8 cellular contexts compared by ENCODE assay signal in the genomic region with DNA sequence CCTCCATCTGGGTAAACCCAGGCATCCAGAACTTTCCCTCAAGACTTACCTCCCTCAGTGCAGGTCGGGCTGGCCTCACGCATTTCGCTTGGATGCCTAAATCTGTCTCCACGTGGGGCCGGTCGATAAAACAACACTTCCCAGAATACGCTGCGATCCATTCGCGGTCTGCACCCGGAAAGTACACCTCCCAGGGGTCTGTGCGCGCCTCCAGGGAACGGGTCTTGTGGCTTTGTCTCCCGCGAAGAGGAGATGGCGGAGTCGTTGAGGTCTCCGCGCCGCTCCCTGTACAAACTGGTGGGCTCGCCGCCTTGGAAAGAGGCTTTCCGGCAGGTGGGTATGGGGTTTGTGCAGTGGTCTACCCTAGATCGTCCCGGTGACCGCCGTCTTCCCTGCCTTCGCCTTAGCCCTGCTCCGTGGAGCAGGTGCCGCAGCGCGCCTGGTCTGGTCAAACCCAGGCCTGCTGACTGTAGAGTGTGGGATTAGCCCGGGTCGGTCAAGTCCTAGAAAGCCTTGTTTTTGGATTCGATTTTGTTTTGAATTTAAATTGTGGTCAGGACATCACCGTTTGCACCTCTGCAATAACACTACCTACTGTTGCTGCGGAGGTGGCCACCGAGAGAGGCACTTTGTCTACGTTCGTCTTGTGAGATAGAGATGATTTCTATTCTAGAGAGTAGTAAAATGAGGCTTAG. TPM values are rescaled to one million over a fixed set of nuclear protein-coding genes. Genes with fewer than 3 reads are reported as not detected.
A peak's percentile ranks its signal among the peaks of the same experiment; 100 is the strongest.
DNase-seq lines count a peak whose midpoint lies in the region; ATAC-seq and TF ChIP-seq lines count a peak whose summit lies in the region.

A gene with protein sequence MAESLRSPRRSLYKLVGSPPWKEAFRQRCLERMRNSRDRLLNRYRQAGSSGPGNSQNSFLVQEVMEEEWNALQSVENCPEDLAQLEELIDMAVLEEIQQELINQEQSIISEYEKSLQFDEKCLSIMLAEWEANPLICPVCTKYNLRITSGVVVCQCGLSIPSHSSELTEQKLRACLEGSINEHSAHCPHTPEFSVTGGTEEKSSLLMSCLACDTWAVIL (plus strand): TSS at position 224 of the 695 bp plus-strand sequence. CDS start 29 bp downstream, at position 253.

- peaks cover 48% of the 10 kb centered on the region for H3K36me3 Mint-ChIP-seq in activated CD4-positive, alpha-beta memory T cell treated with anti-CD3 and anti-CD28 coated beads, Interleukin-2, amount 10 ng/mL, durations not matched to agents 7 days and 5 days (ENCODE audit: low read depth)
- peaks cover 54% of the 10 kb centered on the region for H3K36me3 Mint-ChIP-seq in effector memory CD8-positive, alpha-beta T cell (ENCODE audit: insufficient read depth)

- peak; percentile 97 for DNase-seq in NCI-H82 (lab: John Stamatoyannopoulos, UW)
- DNase-seq in activated CD4-positive, alpha-beta memory T cell treated with anti-CD3 and anti-CD28 coated beads, Interleukin-2, amount 10 ng/mL, durations not matched to agents 7 days and 5 days: peak; percentile 90
- peak in 2 of 3 experiments; percentile 74 to 76 for DNase-seq in effector memory CD8-positive, alpha-beta T cell
- DNase-seq in mesenteric fat pad (ENCODE audit: low spot score): peak; percentile 92
- DNase-seq in stimulated activated CD8-positive, alpha-beta memory T cell treated with anti-CD3 and anti-CD28 coated beads, Interleukin-15, amount 100 ng/mL, for 4 hours (ENCODE audit: low read depth in 2 of 2): peak; percentile 71 to 79

- CTCF ChIA-PET in activated CD4-positive, alpha-beta memory T cell treated with anti-CD3 and anti-CD28 coated beads, Interleukin-2, amount 10 ng/mL, durations not matched to agents 7 days and 5 days (lab: Charles Lee): interaction anchor here (1.3 to 3.6 kb wide), 2 partner anchors 15 to 20 kb away, joined by 5 to 37 read pairs; a partner anchor contains a TSS

- TF ChIP-seq CTCF in C4-2B (conservative IDR thresholded peaks at IDR 0.05): no peak

- H3K9me3 Mint-ChIP-seq in activated CD4-positive, alpha-beta memory T cell treated with anti-CD3 and anti-CD28 coated beads, Interleukin-2, amount 10 ng/mL, durations not matched to agents 7 days and 5 days: no peaks in the 10 kb centered on the region
- H3K9me3 Mint-ChIP-seq in effector memory CD8-positive, alpha-beta T cell: no peaks in the 10 kb centered on the region

- ATAC-seq in GM19351 (IDR thresholded peaks at IDR 0.05; ENCODE audit: unreplicated experiment): peak; percentile 56
- peak; percentile 43 for ATAC-seq in HG03520 (IDR thresholded peaks at IDR 0.05; ENCODE audit: unreplicated experiment)
- peak; percentile 66 for ATAC-seq in effector memory CD8-positive, alpha-beta T cell (replicated peaks)

- H3K27ac Mint-ChIP-seq in activated CD4-positive, alpha-beta memory T cell treated with anti-CD3 and anti-CD28 coated beads, Interleukin-2, amount 10 ng/mL, durations not matched to agents 7 days and 5 days: peak within 1 kb of the TSS; percentile 99
- peak within 1 kb of the TSS; percentile 88 to 95 for H3K27ac Mint-ChIP-seq in effector memory CD8-positive, alpha-beta T cell

- H3K4me1 Mint-ChIP-seq in activated CD4-positive, alpha-beta memory T cell treated with anti-CD3 and anti-CD28 coated beads, Interleukin-2, amount 10 ng/mL, durations not matched to agents 7 days and 5 days: peaks cover 48% of the 10 kb centered on the region
- H3K4me1 Mint-ChIP-seq in effector memory CD8-positive, alpha-beta T cell (ENCODE audit: low read depth in 2 of 2): peaks cover 11 to 21% of the 10 kb centered on the region in 2 donors

- H3K4me3 Mint-ChIP-seq in activated CD4-positive, alpha-beta memory T cell treated with anti-CD3 and anti-CD28 coated beads, Interleukin-2, amount 10 ng/mL, durations not matched to agents 7 days and 5 days: peak within 1 kb of the TSS; percentile 99
- peak within 1 kb of the TSS; percentile 96 to 97 for H3K4me3 Mint-ChIP-seq in effector memory CD8-positive, alpha-beta T cell

- H3K27ac ChIP-seq in C4-2B: peak within 1 kb of the TSS; percentile 91

- no peaks in the 10 kb centered on the region for H3K27me3 Mint-ChIP-seq in activated CD4-positive, alpha-beta memory T cell treated with anti-CD3 and anti-CD28 coated beads, Interleukin-2, amount 10 ng/mL, durations not matched to agents 7 days and 5 days
- no peaks in the 10 kb centered on the region for H3K27me3 Mint-ChIP-seq in effector memory CD8-positive, alpha-beta T cell

- POLR2A ChIA-PET in activated CD4-positive, alpha-beta memory T cell treated with anti-CD3 and anti-CD28 coated beads, Interleukin-2, amount 10 ng/mL, durations not matched to agents 7 days and 5 days (lab: Charles Lee): interaction anchor here (0.9 to 3.6 kb wide), 20 partner anchors 10 to 1221 kb away, joined by 3 to 77 read pairs (median 4); a partner anchor contains a TSS

RNA-seq across cellular contexts. Expression of the gene that starts here (rescaled TPM):
- total RNA-seq in activated CD4-positive, alpha-beta memory T cell treated with anti-CD3 and anti-CD28 coated beads, Interleukin-2, amount 10 ng/mL, durations not matched to agents 7 days and 5 days: 10 to 100 TPM; 49.5 to 52.2 TPM
- 32.1 TPM for total RNA-seq in mesenteric fat pad

Comparison
In these comparisons a context has a peak if more than half of its experiments do, and no peak if none do; other contexts are left out.
1. Peak in every context shown above with its lines: DNase-seq, ATAC-seq and H3K27ac ChIP-seq.